13 cellular contexts compared by ENCODE assay signal in the genomic region with DNA sequence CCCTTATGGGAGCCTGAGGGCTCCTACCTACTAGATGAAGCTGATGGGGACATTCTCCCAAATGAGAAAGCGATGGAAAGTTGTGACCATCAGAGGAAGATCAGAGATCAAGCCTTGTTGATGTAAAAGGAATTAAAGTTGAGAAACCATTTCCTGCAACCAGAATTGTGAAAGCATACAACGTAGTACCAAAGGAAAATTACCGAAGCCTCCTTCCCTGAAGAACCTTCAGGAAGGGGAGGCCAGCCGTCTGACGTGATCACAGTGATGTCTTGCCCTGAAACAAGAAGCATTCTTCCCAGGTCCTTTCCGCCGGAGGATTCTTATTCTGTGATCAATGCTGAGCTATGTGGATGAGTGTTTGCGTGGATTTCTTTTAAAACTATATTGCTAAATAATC.
DNase-seq lines count a peak whose midpoint lies in the region; ATAC-seq and TF ChIP-seq lines count a peak whose summit lies in the region.
"Had no signal": no experiment of that assay in that cellular context is flagged by ENCODE, and none has a peak within 500 bp of the region (broad histone marks: within the 10 kb centered on the region; RNA-seq: fewer than 3 reads in every experiment).

No MANE protein-coding gene starts in this region.

- no peaks in the 10 kb centered on the region for H3K36me3 Mint-ChIP-seq in activated CD8-positive, alpha-beta memory T cell treated with anti-CD3 and anti-CD28 coated beads, Interleukin-2, amount 10 ng/mL, durations not matched to agents 7 days and 5 days
- H3K36me3 Mint-ChIP-seq in immature natural killer cell = no peaks in the 10 kb centered on the region

- H3K9me3 ChIP-seq in hepatocyte (ENCODE audit: low read depth) = no peaks in the 10 kb centered on the region
- H3K9me3 ChIP-seq: SJSA1 had no signal

- H3K9me3 Mint-ChIP-seq in activated CD8-positive, alpha-beta memory T cell treated with anti-CD3 and anti-CD28 coated beads, Interleukin-2, amount 10 ng/mL, durations not matched to agents 7 days and 5 days (ENCODE audit: low read depth) = peaks cover 7% of the 10 kb centered on the region
- no peaks in the 10 kb centered on the region for H3K9me3 Mint-ChIP-seq in immature natural killer cell

- no peak overlapping the region for H3K4me3 Mint-ChIP-seq in activated CD8-positive, alpha-beta memory T cell treated with anti-CD3 and anti-CD28 coated beads, Interleukin-2, amount 10 ng/mL, durations not matched to agents 7 days and 5 days
- H3K4me3 Mint-ChIP-seq in immature natural killer cell = no peak overlapping the region

- H3K27me3 Mint-ChIP-seq in activated CD8-positive, alpha-beta memory T cell treated with anti-CD3 and anti-CD28 coated beads, Interleukin-2, amount 10 ng/mL, durations not matched to agents 7 days and 5 days = no peaks in the 10 kb centered on the region
- H3K27me3 Mint-ChIP-seq in immature natural killer cell (ENCODE audit: low read depth in 3 of 3) = peaks cover 0 to 4% (median 0%) of the 10 kb centered on the region in 3 donors

- H3K27ac ChIP-seq in hepatocyte = peak overlapping the region; percentile 80
- H3K27ac ChIP-seq: SJSA1 had no signal

- H3K27me3 ChIP-seq in hepatocyte = no peaks in the 10 kb centered on the region
- H3K27me3 ChIP-seq: SJSA1 had no signal

- H2AFZ ChIP-seq in hepatocyte = no peak overlapping the region

- TF ChIP-seq CTCF in hepatocyte (IDR thresholded peaks at IDR 0.05; ENCODE audit: poor library complexity) = no peak

- no peaks in the 10 kb centered on the region for H3K4me1 Mint-ChIP-seq in activated CD8-positive, alpha-beta memory T cell treated with anti-CD3 and anti-CD28 coated beads, Interleukin-2, amount 10 ng/mL, durations not matched to agents 7 days and 5 days
- no peaks in the 10 kb centered on the region for H3K4me1 Mint-ChIP-seq in immature natural killer cell

- H3K36me3 ChIP-seq in hepatocyte (replicated peaks; ENCODE audit: insufficient read depth, low read depth) = no peaks in the 10 kb centered on the region
- H3K36me3 ChIP-seq: SJSA1 had no signal

- H3K27ac Mint-ChIP-seq in activated CD8-positive, alpha-beta memory T cell treated with anti-CD3 and anti-CD28 coated beads, Interleukin-2, amount 10 ng/mL, durations not matched to agents 7 days and 5 days = no peak overlapping the region
- no peak overlapping the region for H3K27ac Mint-ChIP-seq in immature natural killer cell

- H3K9me2 ChIP-seq in hepatocyte (replicated peaks; ENCODE audit: insufficient read depth) = no peaks in the 10 kb centered on the region

- DNase-seq in activated CD8-positive, alpha-beta memory T cell treated with anti-CD3 and anti-CD28 coated beads, Interleukin-2, amount 50 U/mL, for 48 hours = peak; percentile 7
- no peak for DNase-seq in activated CD8-positive, alpha-beta memory T cell treated with anti-CD3 and anti-CD28 coated beads, Interleukin-2, amount 10 ng/mL, durations not matched to agents 7 days and 5 days
- DNase-seq in amniotic epithelial cell (ENCODE audit: low read depth) (peak; percentile 77), hepatocyte (ENCODE audit: low spot score) (no peak), immature natural killer cell (no peak), left lobe of liver (ENCODE audit: low spot score) (no peak)
- no peak for DNase-seq in activated CD4-positive, alpha-beta T cell treated with anti-CD3 and anti-CD28 coated beads, Interleukin-2, amount 50 U/mL, for 4 hours
- DNase-seq: 8988T, NCI-H187 treated with DMSO at 0.1 percent for 48 hours, NCI-H446, NCI-H69 had no signal

- H3K4me2 ChIP-seq in hepatocyte = no peak overlapping the region

- no peaks in the 10 kb centered on the region for H4K20me1 ChIP-seq in hepatocyte (ENCODE audit: insufficient read depth, poor library complexity, severe bottlenecking)

- no peak overlapping the region for H3K4me3 ChIP-seq in hepatocyte
- H3K4me3 ChIP-seq: SJSA1 had no signal

- CTCF ChIA-PET in activated CD8-positive, alpha-beta memory T cell treated with anti-CD3 and anti-CD28 coated beads, Interleukin-2, amount 10 ng/mL, durations not matched to agents 7 days and 5 days (lab: Charles Lee) = interaction anchor here (0.7 kb wide), 1 partner anchor 16 kb away, joined by 3 read pairs; no protein-coding TSS in a partner anchor

- no peaks in the 10 kb centered on the region for H3K79me2 ChIP-seq in hepatocyte

- ATAC-seq in activated CD8-positive, alpha-beta memory T cell treated with anti-CD3 and anti-CD28 coated beads, Interleukin-2, amount 10 ng/mL, durations not matched to agents 7 days and 5 days = no peak
- ATAC-seq in esophagus mucosa = no peak
- no peak for ATAC-seq in left lobe of liver

- peaks cover 3% of the 10 kb centered on the region for H3K4me1 ChIP-seq in hepatocyte (ENCODE audit: insufficient read depth)

- WGBS in hepatocyte (ENCODE audit: low lambda C conversion rate, missing lambda C conversion rate) = 83% methylated on average over 8 of the region's 8 CpGs

Comparison
In these comparisons a context has a peak if more than half of its experiments do, and no peak if none do; other contexts are left out.
1. DNase-seq: peak in activated CD8-positive, alpha-beta memory T cell treated with anti-CD3 and anti-CD28 coated beads, Interleukin-2, amount 50 U/mL, for 48 hours (single experiment) and amniotic epithelial cell (single experiment); none in activated CD8-positive, alpha-beta memory T cell treated with anti-CD3 and anti-CD28 coated beads, Interleukin-2, amount 10 ng/mL, durations not matched to agents 7 days and 5 days (single experiment), hepatocyte (single experiment), activated CD4-positive, alpha-beta T cell treated with anti-CD3 and anti-CD28 coated beads, Interleukin-2, amount 50 U/mL, for 4 hours (0 of 2), immature natural killer cell (0 of 3) and left lobe of liver (single experiment).